In the genomic region with DNA sequence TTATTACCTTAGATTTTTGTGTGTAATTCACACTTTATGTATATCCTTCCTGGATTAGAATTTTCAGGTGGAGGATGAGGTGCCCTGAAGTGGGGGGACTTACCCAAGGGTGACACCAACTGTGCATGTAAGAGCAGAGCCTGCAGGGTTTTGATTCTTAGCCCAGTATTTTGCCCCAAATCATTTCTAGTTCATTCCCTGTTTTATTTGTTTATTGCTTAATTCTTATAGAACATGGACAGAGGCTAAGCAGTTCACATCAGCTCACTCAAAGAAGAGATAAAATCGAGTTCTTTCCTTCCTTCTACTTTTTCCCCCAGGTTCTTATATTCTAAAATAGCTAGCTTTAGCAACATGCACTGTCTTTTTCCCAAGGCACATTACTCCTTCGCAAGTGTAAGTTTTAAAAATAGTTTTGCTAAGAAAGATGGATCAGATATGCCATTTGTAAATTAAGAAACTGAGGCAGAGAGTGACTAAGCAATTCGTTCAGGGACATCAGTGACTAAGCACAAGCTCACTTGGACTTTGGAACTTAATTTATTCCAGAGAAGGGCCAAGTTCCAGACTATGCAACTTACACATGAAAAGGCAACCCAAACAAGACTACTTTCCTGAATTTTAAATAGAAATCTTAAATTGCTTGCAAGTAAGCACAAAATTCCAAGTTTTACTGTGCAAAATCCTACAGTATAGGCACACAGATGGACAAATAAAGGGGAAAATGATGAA, we compare ENCODE assay signal across 23 cellular contexts.
"Had no signal": no experiment of that assay in that cellular context is flagged by ENCODE, and none has a peak within 500 bp of the region (broad histone marks: within the 10 kb centered on the region; RNA-seq: fewer than 3 reads in every experiment).

No MANE protein-coding gene starts in this region.

- H3K9me3 ChIP-seq: esophagus muscularis mucosa, gastroesophageal sphincter, ovary, suprapubic skin, thyroid gland, upper lobe of left lung, uterus had no signal

- FAIRE-seq: endometrium, keratinocyte had no signal

- H3K36me3 ChIP-seq: esophagus muscularis mucosa, gastroesophageal sphincter, ovary, suprapubic skin, thyroid gland, upper lobe of left lung, uterus had no signal

- ATAC-seq: gastroesophageal sphincter; left cardiac atrium; left ventricle myocardium superior; naive thymus-derived CD4-positive, alpha-beta T cell; right cardiac atrium; stimulated activated effector memory CD8-positive, alpha-beta T cell treated with anti-CD3 and anti-CD28 coated beads, Interleukin-12 subunit alpha, Interleukin-12 subunit beta, amount 100 ng/mL, for 72 hours; stimulated activated naive CD8-positive, alpha-beta T cell treated with anti-CD3 and anti-CD28 coated beads, Interleukin-15, Interleukin-2, amounts not matched to agents 100 U/mL and 50 U/mL, for 24 hours had no signal

- DNase-seq: cortex of kidney; dorsolateral prefrontal cortex; effector memory CD4-positive, alpha-beta T cell; glutamatergic neuron; immature natural killer cell; left cardiac atrium; left ventricle myocardium superior; mesendoderm; naive thymus-derived CD4-positive, alpha-beta T cell; ovary; right cardiac atrium; stimulated activated CD4-positive, alpha-beta T cell treated with anti-CD3 and anti-CD28 coated beads, Interleukin-4, amount 100 ng/mL, for 1 hour; stimulated activated CD8-positive, alpha-beta memory T cell treated with anti-CD3 and anti-CD28 coated beads, Interleukin-4, amount 100 ng/mL, for 48 hours; stimulated activated naive CD8-positive, alpha-beta T cell treated with anti-CD3 and anti-CD28 coated beads, Interleukin-15, Interleukin-2, amounts not matched to agents 100 U/mL and 50 U/mL, for 24 hours; thyroid gland; upper lobe of left lung; uterus had no signal

- H3K27me3 ChIP-seq: dorsolateral prefrontal cortex, ovary, suprapubic skin, thyroid gland, upper lobe of left lung had no signal

- H3K4me3 ChIP-seq: dorsolateral prefrontal cortex, esophagus muscularis mucosa, gastroesophageal sphincter, ovary, suprapubic skin, thyroid gland, upper lobe of left lung, uterus had no signal

- H3K4me1 ChIP-seq: esophagus muscularis mucosa, gastroesophageal sphincter, suprapubic skin, thyroid gland, upper lobe of left lung, uterus had no signal

- H3K27ac ChIP-seq: esophagus muscularis mucosa, gastroesophageal sphincter, ovary, suprapubic skin, thyroid gland, upper lobe of left lung, uterus had no signal
